18 cellular contexts compared by ENCODE assay signal in genomic region chr17:81058263-81058871, GRCh38. TPM values are rescaled to one million over a fixed set of nuclear protein-coding genes. Genes with fewer than 3 reads are reported as not detected.
A peak's percentile ranks its signal among the peaks of the same experiment; 100 is the strongest.
DNase-seq lines count a peak whose midpoint lies in the region; ATAC-seq and TF ChIP-seq lines count a peak whose summit lies in the region.
"Had no signal": no experiment of that assay in that cellular context is flagged by ENCODE, and none has a peak within 500 bp of the region (broad histone marks: within the 10 kb centered on the region; RNA-seq: fewer than 3 reads in every experiment).

No MANE protein-coding gene starts in this region.

- TF ChIP-seq CTCF in RWPE1 (conservative IDR thresholded peaks at IDR 0.05; ENCODE audit: low read depth) (no peak), hepatocyte (IDR thresholded peaks at IDR 0.05; ENCODE audit: poor library complexity) (no peak)

- no peak overlapping the region for H3K4me2 ChIP-seq in hepatocyte
- H3K4me2 ChIP-seq: A549 had no signal

- peak; percentile 37 for DNase-seq in activated CD4-positive, alpha-beta memory T cell treated with anti-CD3 and anti-CD28 coated beads for 36 hours
- no peak for DNase-seq in activated CD4-positive, alpha-beta memory T cell treated with anti-CD3 and anti-CD28 coated beads, Interleukin-2, amount 10 ng/mL, durations not matched to agents 7 days and 5 days
- DNase-seq in RWPE1 (ENCODE audit: low spot score) (no peak), hepatocyte (ENCODE audit: low spot score) (no peak)
- no peak for DNase-seq in activated T-helper 1 cell treated with anti-CD3 and anti-CD28 coated beads, Interleukin-12 subunit alpha, Interleukin-12 subunit beta, Interleukin-2, Interleukin-4 antibody, amounts not matched to agents 30 ng/mL and 10 ng/mL and 1 ng/mL, durations not matched to agents 14 hours and 24 hours and 36 hours (ENCODE audit: low spot score)
- DNase-seq: activated CD4-positive, CD25-positive, alpha-beta regulatory T cell treated with anti-CD3 and anti-CD28 coated beads, Interleukin-2, amount 50 U/mL, for 72 hours; GM23248; NCI-H1694; NCI-H446; SHP77 treated with DMSO at 0.1 percent for 48 hours; stimulated activated CD4-positive, alpha-beta T cell treated with anti-CD3 and anti-CD28 coated beads, Interleukin-12 subunit alpha, Interleukin-12 subunit beta, amount 100 ng/mL, for 4 hours; T-helper 2 cell had no signal

- H3K9me3 Mint-ChIP-seq in activated CD4-positive, alpha-beta memory T cell treated with anti-CD3 and anti-CD28 coated beads for 36 hours = no peaks in the 10 kb centered on the region
- no peaks in the 10 kb centered on the region for H3K9me3 Mint-ChIP-seq in activated CD4-positive, alpha-beta memory T cell treated with anti-CD3 and anti-CD28 coated beads, Interleukin-2, amount 10 ng/mL, durations not matched to agents 7 days and 5 days
- no peaks in the 10 kb centered on the region for H3K9me3 Mint-ChIP-seq in stimulated activated naive CD8-positive, alpha-beta T cell treated with anti-CD3 and anti-CD28 coated beads, Interleukin-15, Interleukin-2, amounts not matched to agents 100 ng/mL and 50 ng/mL, for 24 hours
- H3K9me3 Mint-ChIP-seq in activated T-helper 1 cell treated with anti-CD3 and anti-CD28 coated beads, Interleukin-12 subunit alpha, Interleukin-12 subunit beta, Interleukin-2, Interleukin-4 antibody, amounts not matched to agents 30 ng/mL and 10 ng/mL and 1 ng/mL, durations not matched to agents 14 hours and 24 hours and 36 hours = no peaks in the 10 kb centered on the region
- H3K9me3 Mint-ChIP-seq: CD8-positive, alpha-beta memory T cell had no signal

- no peak overlapping the region for H3K4me3 ChIP-seq in hepatocyte
- H3K4me3 ChIP-seq: A549, GM23248 had no signal

- H3K27ac ChIP-seq in RWPE1 (peak overlapping the region; percentile 99), hepatocyte (peak overlapping the region; percentile 87)
- H3K27ac ChIP-seq: GM23248 had no signal

- H3K4me1 ChIP-seq in hepatocyte (ENCODE audit: insufficient read depth) = peaks cover 25% of the 10 kb centered on the region

- no peaks in the 10 kb centered on the region for H3K27me3 Mint-ChIP-seq in activated CD4-positive, alpha-beta memory T cell treated with anti-CD3 and anti-CD28 coated beads for 36 hours
- H3K27me3 Mint-ChIP-seq in activated CD4-positive, alpha-beta memory T cell treated with anti-CD3 and anti-CD28 coated beads, Interleukin-2, amount 10 ng/mL, durations not matched to agents 7 days and 5 days = peaks cover 2% of the 10 kb centered on the region
- H3K27me3 Mint-ChIP-seq in stimulated activated naive CD8-positive, alpha-beta T cell treated with anti-CD3 and anti-CD28 coated beads, Interleukin-15, Interleukin-2, amounts not matched to agents 100 ng/mL and 50 ng/mL, for 24 hours = no peaks in the 10 kb centered on the region
- peaks cover 2% of the 10 kb centered on the region for H3K27me3 Mint-ChIP-seq in activated T-helper 1 cell treated with anti-CD3 and anti-CD28 coated beads, Interleukin-12 subunit alpha, Interleukin-12 subunit beta, Interleukin-2, Interleukin-4 antibody, amounts not matched to agents 30 ng/mL and 10 ng/mL and 1 ng/mL, durations not matched to agents 14 hours and 24 hours and 36 hours (ENCODE audit: insufficient read depth)

- H3K9me2 ChIP-seq in hepatocyte (replicated peaks; ENCODE audit: insufficient read depth) = no peaks in the 10 kb centered on the region

- ATAC-seq in GM21529 (IDR thresholded peaks at IDR 0.05; ENCODE audit: unreplicated experiment) = no peak
- no peak for ATAC-seq in HG03442 (IDR thresholded peaks at IDR 0.05; ENCODE audit: unreplicated experiment)

- POLR2A ChIA-PET in activated CD4-positive, alpha-beta memory T cell treated with anti-CD3 and anti-CD28 coated beads for 36 hours (lab: Charles Lee) = no interaction called here
- POLR2A ChIA-PET in activated CD4-positive, alpha-beta memory T cell treated with anti-CD3 and anti-CD28 coated beads, Interleukin-2, amount 10 ng/mL, durations not matched to agents 7 days and 5 days (lab: Charles Lee) = no interaction called here
- POLR2A ChIA-PET in RWPE1 (lab: Yijun Ruan, JAX; ENCODE audit: low non-redundant PET) = no interaction called here

- H3K9me3 ChIP-seq in hepatocyte (ENCODE audit: low read depth) = no peaks in the 10 kb centered on the region
- H3K9me3 ChIP-seq: A549 had no signal

- H3K36me3 ChIP-seq in hepatocyte (replicated peaks; ENCODE audit: insufficient read depth, low read depth) = no peaks in the 10 kb centered on the region

- CTCF ChIA-PET in activated CD4-positive, alpha-beta memory T cell treated with anti-CD3 and anti-CD28 coated beads for 36 hours (lab: Charles Lee) = interaction anchor here (0.6 to 1.2 kb wide), 2 partner anchors 35 to 43 kb away, joined by 3 to 4 read pairs; no protein-coding TSS in a partner anchor
- CTCF ChIA-PET in activated CD4-positive, alpha-beta memory T cell treated with anti-CD3 and anti-CD28 coated beads, Interleukin-2, amount 10 ng/mL, durations not matched to agents 7 days and 5 days (lab: Charles Lee) = no interaction called here
- CTCF ChIA-PET in RWPE1 (lab: Yijun Ruan, JAX) = no interaction called here

- peaks cover 2% of the 10 kb centered on the region for H3K4me1 Mint-ChIP-seq in activated CD4-positive, alpha-beta memory T cell treated with anti-CD3 and anti-CD28 coated beads for 36 hours (ENCODE audit: low read depth)
- no peaks in the 10 kb centered on the region for H3K4me1 Mint-ChIP-seq in activated CD4-positive, alpha-beta memory T cell treated with anti-CD3 and anti-CD28 coated beads, Interleukin-2, amount 10 ng/mL, durations not matched to agents 7 days and 5 days
- no peaks in the 10 kb centered on the region for H3K4me1 Mint-ChIP-seq in stimulated activated naive CD8-positive, alpha-beta T cell treated with anti-CD3 and anti-CD28 coated beads, Interleukin-15, Interleukin-2, amounts not matched to agents 100 ng/mL and 50 ng/mL, for 24 hours (ENCODE audit: low read depth)
- H3K4me1 Mint-ChIP-seq in activated T-helper 1 cell treated with anti-CD3 and anti-CD28 coated beads, Interleukin-12 subunit alpha, Interleukin-12 subunit beta, Interleukin-2, Interleukin-4 antibody, amounts not matched to agents 30 ng/mL and 10 ng/mL and 1 ng/mL, durations not matched to agents 14 hours and 24 hours and 36 hours (ENCODE audit: low read depth) = no peaks in the 10 kb centered on the region

- H3K79me2 ChIP-seq in hepatocyte = peaks cover 18% of the 10 kb centered on the region
- H3K79me2 ChIP-seq: parathyroid adenoma had no signal

- no peaks in the 10 kb centered on the region for H3K36me3 Mint-ChIP-seq in activated CD4-positive, alpha-beta memory T cell treated with anti-CD3 and anti-CD28 coated beads for 36 hours
- no peaks in the 10 kb centered on the region for H3K36me3 Mint-ChIP-seq in activated CD4-positive, alpha-beta memory T cell treated with anti-CD3 and anti-CD28 coated beads, Interleukin-2, amount 10 ng/mL, durations not matched to agents 7 days and 5 days (ENCODE audit: low read depth)
- H3K36me3 Mint-ChIP-seq in stimulated activated naive CD8-positive, alpha-beta T cell treated with anti-CD3 and anti-CD28 coated beads, Interleukin-15, Interleukin-2, amounts not matched to agents 100 ng/mL and 50 ng/mL, for 24 hours (ENCODE audit: low read depth) = no peaks in the 10 kb centered on the region
- H3K36me3 Mint-ChIP-seq in activated T-helper 1 cell treated with anti-CD3 and anti-CD28 coated beads, Interleukin-12 subunit alpha, Interleukin-12 subunit beta, Interleukin-2, Interleukin-4 antibody, amounts not matched to agents 30 ng/mL and 10 ng/mL and 1 ng/mL, durations not matched to agents 14 hours and 24 hours and 36 hours (ENCODE audit: low read depth) = no peaks in the 10 kb centered on the region

- no peaks in the 10 kb centered on the region for H3K27me3 ChIP-seq in hepatocyte

- WGBS in hepatocyte (ENCODE audit: low lambda C conversion rate, missing lambda C conversion rate) = 91% methylated on average over 23 of the region's 23 CpGs

- H3K4me3 Mint-ChIP-seq in activated CD4-positive, alpha-beta memory T cell treated with anti-CD3 and anti-CD28 coated beads for 36 hours = no peak overlapping the region
- no peak overlapping the region for H3K4me3 Mint-ChIP-seq in activated CD4-positive, alpha-beta memory T cell treated with anti-CD3 and anti-CD28 coated beads, Interleukin-2, amount 10 ng/mL, durations not matched to agents 7 days and 5 days
- no peak overlapping the region for H3K4me3 Mint-ChIP-seq in stimulated activated naive CD8-positive, alpha-beta T cell treated with anti-CD3 and anti-CD28 coated beads, Interleukin-15, Interleukin-2, amounts not matched to agents 100 ng/mL and 50 ng/mL, for 24 hours
- no peak overlapping the region for H3K4me3 Mint-ChIP-seq in activated T-helper 1 cell treated with anti-CD3 and anti-CD28 coated beads, Interleukin-12 subunit alpha, Interleukin-12 subunit beta, Interleukin-2, Interleukin-4 antibody, amounts not matched to agents 30 ng/mL and 10 ng/mL and 1 ng/mL, durations not matched to agents 14 hours and 24 hours and 36 hours
- H3K4me3 Mint-ChIP-seq: CD8-positive, alpha-beta memory T cell had no signal

- H2AFZ ChIP-seq in hepatocyte = no peak overlapping the region
- H2AFZ ChIP-seq: GM23248 had no signal

- H3K27ac Mint-ChIP-seq in activated CD4-positive, alpha-beta memory T cell treated with anti-CD3 and anti-CD28 coated beads for 36 hours = no peak overlapping the region
- no peak overlapping the region for H3K27ac Mint-ChIP-seq in activated CD4-positive, alpha-beta memory T cell treated with anti-CD3 and anti-CD28 coated beads, Interleukin-2, amount 10 ng/mL, durations not matched to agents 7 days and 5 days
- H3K27ac Mint-ChIP-seq in stimulated activated naive CD8-positive, alpha-beta T cell treated with anti-CD3 and anti-CD28 coated beads, Interleukin-15, Interleukin-2, amounts not matched to agents 100 ng/mL and 50 ng/mL, for 24 hours = peak overlapping the region; percentile 52
- H3K27ac Mint-ChIP-seq in activated T-helper 1 cell treated with anti-CD3 and anti-CD28 coated beads, Interleukin-12 subunit alpha, Interleukin-12 subunit beta, Interleukin-2, Interleukin-4 antibody, amounts not matched to agents 30 ng/mL and 10 ng/mL and 1 ng/mL, durations not matched to agents 14 hours and 24 hours and 36 hours = no peak overlapping the region

- H4K20me1 ChIP-seq in hepatocyte (ENCODE audit: insufficient read depth, poor library complexity, severe bottlenecking) = no peaks in the 10 kb centered on the region

- intact Hi-C loops in activated CD4-positive, alpha-beta memory T cell treated with anti-CD3 and anti-CD28 coated beads for 36 hours (cut with micrococcal nuclease) = no loop called here
- intact Hi-C loops in activated T-helper 1 cell treated with anti-CD3 and anti-CD28 coated beads, Interleukin-12 subunit alpha, Interleukin-12 subunit beta, Interleukin-2, Interleukin-4 antibody, amounts not matched to agents 30 ng/mL and 10 ng/mL and 1 ng/mL, durations not matched to agents 14 hours and 24 hours and 36 hours (cut with micrococcal nuclease) = no loop called here

RNA-seq across cellular contexts. Expression of gene BAIAP2, which starts 23.4 kb away (rescaled TPM):
- total RNA-seq in activated CD4-positive, alpha-beta memory T cell treated with anti-CD3 and anti-CD28 coated beads for 36 hours = 1 to 10 TPM; 3.3 to 3.6 TPM
- total RNA-seq in activated CD4-positive, alpha-beta memory T cell treated with anti-CD3 and anti-CD28 coated beads, Interleukin-2, amount 10 ng/mL, durations not matched to agents 7 days and 5 days = 1 to 10 TPM; 1.5 to 2.4 TPM
- total RNA-seq in hepatocyte = 15.8 and 27.1 TPM in 2 replicates
- polyA plus RNA-seq in hepatocyte = 49.7 and 60.0 TPM in 2 replicates
- total RNA-seq in activated T-helper 1 cell treated with anti-CD3 and anti-CD28 coated beads, Interleukin-12 subunit alpha, Interleukin-12 subunit beta, Interleukin-2, Interleukin-4 antibody, amounts not matched to agents 30 ng/mL and 10 ng/mL and 1 ng/mL, durations not matched to agents 14 hours and 24 hours and 36 hours = 4.3 and 5.8 TPM in 2 replicates
